ENCODE assay signal across 1 cellular context in the genomic region with DNA sequence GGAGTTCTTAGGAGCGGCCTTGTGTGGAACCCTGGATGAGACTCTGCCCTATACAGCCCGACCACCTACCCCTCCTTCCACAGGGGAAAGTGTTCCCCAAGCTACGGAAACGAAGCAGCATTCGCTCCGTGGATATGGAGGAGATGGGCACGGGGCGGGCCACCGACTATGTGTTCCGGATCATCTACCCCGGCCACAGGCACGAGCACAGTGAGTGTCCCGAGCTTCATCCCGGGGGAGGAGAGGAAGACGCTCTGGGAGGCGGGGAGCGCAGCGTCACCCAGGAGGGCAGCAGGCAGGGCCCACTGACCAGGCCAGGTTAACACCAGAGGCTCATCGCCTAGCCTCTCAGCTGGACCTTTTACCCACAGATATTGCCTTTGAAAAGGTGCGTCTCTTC.
TF ChIP-seq lines count a peak whose summit lies in the region.

No MANE protein-coding gene starts in this region.

TF ChIP-seq in GM12878, 131 proteins besides CTCF, POLR2A, EP300 and RAD21:
- TF ChIP-seq TARDBP (IDR thresholded peaks at IDR 0.05; ENCODE audit: borderline replicate concordance) (no peak), ETV6 (conservative IDR thresholded peaks at IDR 0.05 in 1 of 2, IDR thresholded peaks at IDR 0.05 in 1 of 2; ENCODE audit: borderline replicate concordance in 1 of 2, low read depth in 1 of 2) (no peak), BCL11A (IDR thresholded peaks at IDR 0.05; ENCODE audit: low read depth, low read length) (no peak), MTA3 (IDR thresholded peaks at IDR 0.05; ENCODE audit: borderline replicate concordance, low read length) (no peak), CEBPB (IDR thresholded peaks at IDR 0.05; ENCODE audit: borderline replicate concordance in 1 of 2, low read depth in 2 of 2, low read length in 2 of 2) (no peak), IKZF1 (conservative IDR thresholded peaks at IDR 0.05) (no peak), IRF4 (IDR thresholded peaks at IDR 0.05; ENCODE audit: low read depth, low read length) (no peak), MEF2B (IDR thresholded peaks at IDR 0.05; ENCODE audit: partially characterized antibody, poor library complexity, severe bottlenecking) (no peak), HCFC1 (IDR thresholded peaks at IDR 0.05; ENCODE audit: low read length) (no peak)
- TF ChIP-seq, protein P1, sequence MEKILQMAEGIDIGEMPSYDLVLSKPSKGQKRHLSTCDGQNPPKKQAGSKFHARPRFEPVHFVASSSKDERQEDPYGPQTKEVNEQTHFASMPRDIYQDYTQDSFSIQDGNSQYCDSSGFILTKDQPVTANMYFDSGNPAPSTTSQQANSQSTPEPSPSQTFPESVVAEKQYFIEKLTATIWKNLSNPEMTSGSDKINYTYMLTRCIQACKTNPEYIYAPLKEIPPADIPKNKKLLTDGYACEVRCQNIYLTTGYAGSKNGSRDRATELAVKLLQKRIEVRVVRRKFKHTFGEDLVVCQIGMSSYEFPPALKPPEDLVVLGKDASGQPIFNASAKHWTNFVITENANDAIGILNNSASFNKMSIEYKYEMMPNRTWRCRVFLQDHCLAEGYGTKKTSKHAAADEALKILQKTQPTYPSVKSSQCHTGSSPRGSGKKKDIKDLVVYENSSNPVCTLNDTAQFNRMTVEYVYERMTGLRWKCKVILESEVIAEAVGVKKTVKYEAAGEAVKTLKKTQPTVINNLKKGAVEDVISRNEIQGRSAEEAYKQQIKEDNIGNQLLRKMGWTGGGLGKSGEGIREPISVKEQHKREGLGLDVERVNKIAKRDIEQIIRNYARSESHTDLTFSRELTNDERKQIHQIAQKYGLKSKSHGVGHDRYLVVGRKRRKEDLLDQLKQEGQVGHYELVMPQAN (conservative IDR thresholded peaks at IDR 0.05), result no peak
- TF ChIP-seq, protein P2, sequence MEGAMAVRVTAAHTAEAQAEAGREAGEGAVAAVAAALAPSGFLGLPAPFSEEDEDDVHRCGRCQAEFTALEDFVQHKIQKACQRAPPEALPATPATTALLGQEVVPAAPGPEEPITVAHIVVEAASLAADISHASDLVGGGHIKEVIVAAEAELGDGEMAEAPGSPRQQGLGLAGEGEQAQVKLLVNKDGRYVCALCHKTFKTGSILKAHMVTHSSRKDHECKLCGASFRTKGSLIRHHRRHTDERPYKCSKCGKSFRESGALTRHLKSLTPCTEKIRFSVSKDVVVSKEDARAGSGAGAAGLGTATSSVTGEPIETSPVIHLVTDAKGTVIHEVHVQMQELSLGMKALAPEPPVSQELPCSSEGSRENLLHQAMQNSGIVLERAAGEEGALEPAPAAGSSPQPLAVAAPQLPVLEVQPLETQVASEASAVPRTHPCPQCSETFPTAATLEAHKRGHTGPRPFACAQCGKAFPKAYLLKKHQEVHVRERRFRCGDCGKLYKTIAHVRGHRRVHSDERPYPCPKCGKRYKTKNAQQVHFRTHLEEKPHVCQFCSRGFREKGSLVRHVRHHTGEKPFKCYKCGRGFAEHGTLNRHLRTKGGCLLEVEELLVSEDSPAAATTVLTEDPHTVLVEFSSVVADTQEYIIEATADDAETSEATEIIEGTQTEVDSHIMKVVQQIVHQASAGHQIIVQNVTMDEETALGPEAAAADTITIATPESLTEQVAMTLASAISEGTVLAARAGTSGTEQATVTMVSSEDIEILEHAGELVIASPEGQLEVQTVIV (IDR thresholded peaks at IDR 0.05; ENCODE audit: borderline replicate concordance, partially characterized antibody), result no peak
- TF ChIP-seq, protein P3, sequence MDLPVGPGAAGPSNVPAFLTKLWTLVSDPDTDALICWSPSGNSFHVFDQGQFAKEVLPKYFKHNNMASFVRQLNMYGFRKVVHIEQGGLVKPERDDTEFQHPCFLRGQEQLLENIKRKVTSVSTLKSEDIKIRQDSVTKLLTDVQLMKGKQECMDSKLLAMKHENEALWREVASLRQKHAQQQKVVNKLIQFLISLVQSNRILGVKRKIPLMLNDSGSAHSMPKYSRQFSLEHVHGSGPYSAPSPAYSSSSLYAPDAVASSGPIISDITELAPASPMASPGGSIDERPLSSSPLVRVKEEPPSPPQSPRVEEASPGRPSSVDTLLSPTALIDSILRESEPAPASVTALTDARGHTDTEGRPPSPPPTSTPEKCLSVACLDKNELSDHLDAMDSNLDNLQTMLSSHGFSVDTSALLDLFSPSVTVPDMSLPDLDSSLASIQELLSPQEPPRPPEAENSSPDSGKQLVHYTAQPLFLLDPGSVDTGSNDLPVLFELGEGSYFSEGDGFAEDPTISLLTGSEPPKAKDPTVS (IDR thresholded peaks at IDR 0.05; ENCODE audit: low read depth, low read length), result no peak
- TF ChIP-seq, protein P4, sequence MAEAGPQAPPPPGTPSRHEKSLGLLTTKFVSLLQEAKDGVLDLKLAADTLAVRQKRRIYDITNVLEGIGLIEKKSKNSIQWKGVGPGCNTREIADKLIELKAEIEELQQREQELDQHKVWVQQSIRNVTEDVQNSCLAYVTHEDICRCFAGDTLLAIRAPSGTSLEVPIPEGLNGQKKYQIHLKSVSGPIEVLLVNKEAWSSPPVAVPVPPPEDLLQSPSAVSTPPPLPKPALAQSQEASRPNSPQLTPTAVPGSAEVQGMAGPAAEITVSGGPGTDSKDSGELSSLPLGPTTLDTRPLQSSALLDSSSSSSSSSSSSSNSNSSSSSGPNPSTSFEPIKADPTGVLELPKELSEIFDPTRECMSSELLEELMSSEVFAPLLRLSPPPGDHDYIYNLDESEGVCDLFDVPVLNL (IDR thresholded peaks at IDR 0.05; ENCODE audit: low read depth, low read length), result no peak
